Comparison of ENCODE assay signal across 1 cellular context in the genomic region with DNA sequence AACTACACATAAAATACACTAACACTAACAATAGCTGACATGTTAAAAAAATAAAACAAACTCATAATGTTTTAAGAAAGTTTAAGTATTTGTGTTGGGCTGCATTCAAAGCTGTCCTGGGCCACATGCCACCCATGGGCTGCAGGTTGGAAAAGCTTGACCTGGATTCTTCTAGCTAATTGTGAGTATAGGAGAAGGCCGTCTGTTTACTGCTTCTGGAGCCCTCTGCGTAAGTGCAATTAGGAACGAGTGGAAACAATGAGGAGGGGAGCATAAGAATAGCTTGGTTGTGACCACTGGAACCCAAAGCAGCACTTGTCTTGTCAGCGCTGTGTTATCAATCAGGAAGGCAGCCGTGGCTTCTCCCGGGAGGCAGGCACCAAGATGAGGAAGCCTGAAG.
TF ChIP-seq lines count a peak whose summit lies in the region.

No MANE protein-coding gene starts in this region.

TF ChIP-seq in WTC11, 78 proteins besides CTCF, POLR2A, EP300 and RAD21 (continued from another document):
- TF ChIP-seq, protein P1, sequence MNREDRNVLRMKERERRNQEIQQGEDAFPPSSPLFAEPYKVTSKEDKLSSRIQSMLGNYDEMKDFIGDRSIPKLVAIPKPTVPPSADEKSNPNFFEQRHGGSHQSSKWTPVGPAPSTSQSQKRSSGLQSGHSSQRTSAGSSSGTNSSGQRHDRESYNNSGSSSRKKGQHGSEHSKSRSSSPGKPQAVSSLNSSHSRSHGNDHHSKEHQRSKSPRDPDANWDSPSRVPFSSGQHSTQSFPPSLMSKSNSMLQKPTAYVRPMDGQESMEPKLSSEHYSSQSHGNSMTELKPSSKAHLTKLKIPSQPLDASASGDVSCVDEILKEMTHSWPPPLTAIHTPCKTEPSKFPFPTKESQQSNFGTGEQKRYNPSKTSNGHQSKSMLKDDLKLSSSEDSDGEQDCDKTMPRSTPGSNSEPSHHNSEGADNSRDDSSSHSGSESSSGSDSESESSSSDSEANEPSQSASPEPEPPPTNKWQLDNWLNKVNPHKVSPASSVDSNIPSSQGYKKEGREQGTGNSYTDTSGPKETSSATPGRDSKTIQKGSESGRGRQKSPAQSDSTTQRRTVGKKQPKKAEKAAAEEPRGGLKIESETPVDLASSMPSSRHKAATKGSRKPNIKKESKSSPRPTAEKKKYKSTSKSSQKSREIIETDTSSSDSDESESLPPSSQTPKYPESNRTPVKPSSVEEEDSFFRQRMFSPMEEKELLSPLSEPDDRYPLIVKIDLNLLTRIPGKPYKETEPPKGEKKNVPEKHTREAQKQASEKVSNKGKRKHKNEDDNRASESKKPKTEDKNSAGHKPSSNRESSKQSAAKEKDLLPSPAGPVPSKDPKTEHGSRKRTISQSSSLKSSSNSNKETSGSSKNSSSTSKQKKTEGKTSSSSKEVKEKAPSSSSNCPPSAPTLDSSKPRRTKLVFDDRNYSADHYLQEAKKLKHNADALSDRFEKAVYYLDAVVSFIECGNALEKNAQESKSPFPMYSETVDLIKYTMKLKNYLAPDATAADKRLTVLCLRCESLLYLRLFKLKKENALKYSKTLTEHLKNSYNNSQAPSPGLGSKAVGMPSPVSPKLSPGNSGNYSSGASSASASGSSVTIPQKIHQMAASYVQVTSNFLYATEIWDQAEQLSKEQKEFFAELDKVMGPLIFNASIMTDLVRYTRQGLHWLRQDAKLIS (CRISPR knock-in tag; IDR thresholded peaks at IDR 0.05; ENCODE audit: borderline replicate concordance), result no peak
- TF ChIP-seq, protein P2, sequence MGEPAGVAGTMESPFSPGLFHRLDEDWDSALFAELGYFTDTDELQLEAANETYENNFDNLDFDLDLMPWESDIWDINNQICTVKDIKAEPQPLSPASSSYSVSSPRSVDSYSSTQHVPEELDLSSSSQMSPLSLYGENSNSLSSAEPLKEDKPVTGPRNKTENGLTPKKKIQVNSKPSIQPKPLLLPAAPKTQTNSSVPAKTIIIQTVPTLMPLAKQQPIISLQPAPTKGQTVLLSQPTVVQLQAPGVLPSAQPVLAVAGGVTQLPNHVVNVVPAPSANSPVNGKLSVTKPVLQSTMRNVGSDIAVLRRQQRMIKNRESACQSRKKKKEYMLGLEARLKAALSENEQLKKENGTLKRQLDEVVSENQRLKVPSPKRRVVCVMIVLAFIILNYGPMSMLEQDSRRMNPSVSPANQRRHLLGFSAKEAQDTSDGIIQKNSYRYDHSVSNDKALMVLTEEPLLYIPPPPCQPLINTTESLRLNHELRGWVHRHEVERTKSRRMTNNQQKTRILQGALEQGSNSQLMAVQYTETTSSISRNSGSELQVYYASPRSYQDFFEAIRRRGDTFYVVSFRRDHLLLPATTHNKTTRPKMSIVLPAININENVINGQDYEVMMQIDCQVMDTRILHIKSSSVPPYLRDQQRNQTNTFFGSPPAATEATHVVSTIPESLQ (CRISPR knock-in tag; IDR thresholded peaks at IDR 0.05), result no peak
- TF ChIP-seq FOXJ3 (CRISPR knock-in tag; IDR thresholded peaks at IDR 0.05; ENCODE audit: borderline replicate concordance) (no peak), FOXK1 (CRISPR knock-in tag; IDR thresholded peaks at IDR 0.05) (no peak), GTF2I (CRISPR knock-in tag; conservative IDR thresholded peaks at IDR 0.05) (no peak), TP53 (CRISPR knock-in tag; IDR thresholded peaks at IDR 0.05) (no peak), MYBL2 (CRISPR knock-in tag; IDR thresholded peaks at IDR 0.05) (no peak), HMGA2 (CRISPR knock-in tag; IDR thresholded peaks at IDR 0.05) (no peak), GABPB1 (CRISPR knock-in tag; IDR thresholded peaks at IDR 0.05) (no peak), TCF7 (CRISPR knock-in tag; IDR thresholded peaks at IDR 0.05; ENCODE audit: low read depth) (no peak)
- TF ChIP-seq, protein P3, sequence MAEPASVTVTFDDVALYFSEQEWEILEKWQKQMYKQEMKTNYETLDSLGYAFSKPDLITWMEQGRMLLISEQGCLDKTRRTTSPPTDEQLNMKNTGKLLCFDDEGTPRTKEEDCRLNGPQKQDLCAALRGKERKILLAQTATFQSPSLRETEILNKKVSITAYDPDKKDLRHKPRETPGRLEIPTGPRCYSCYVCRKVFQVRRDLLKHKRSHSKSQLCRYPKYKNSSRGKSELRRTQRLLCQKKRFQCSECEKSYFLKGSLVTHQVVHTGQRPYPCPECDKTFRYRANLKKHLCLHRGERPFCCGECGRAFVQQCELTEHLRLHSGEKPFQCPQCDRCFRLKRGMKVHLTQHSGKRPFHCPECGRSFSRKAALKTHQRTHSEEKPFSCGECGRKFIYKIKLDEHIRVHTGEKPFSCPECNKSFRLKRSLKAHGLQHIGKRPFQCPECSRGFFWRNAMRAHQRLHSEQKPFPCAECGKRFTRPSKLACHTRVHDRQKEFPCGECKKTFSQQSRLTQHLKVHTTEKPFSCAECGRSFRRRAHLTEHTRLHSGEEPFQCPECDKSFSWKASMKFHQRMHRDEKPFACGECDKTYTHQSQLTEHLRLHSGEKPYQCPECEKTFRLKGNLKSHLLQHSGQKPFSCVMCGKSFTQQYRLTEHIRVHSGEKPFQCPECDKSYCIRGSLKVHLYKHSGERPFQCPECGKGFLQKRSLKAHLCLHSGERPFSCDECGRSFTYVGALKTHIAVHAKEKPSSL (CRISPR knock-in tag; conservative IDR thresholded peaks at IDR 0.05), result no peak
- TF ChIP-seq, protein P4, sequence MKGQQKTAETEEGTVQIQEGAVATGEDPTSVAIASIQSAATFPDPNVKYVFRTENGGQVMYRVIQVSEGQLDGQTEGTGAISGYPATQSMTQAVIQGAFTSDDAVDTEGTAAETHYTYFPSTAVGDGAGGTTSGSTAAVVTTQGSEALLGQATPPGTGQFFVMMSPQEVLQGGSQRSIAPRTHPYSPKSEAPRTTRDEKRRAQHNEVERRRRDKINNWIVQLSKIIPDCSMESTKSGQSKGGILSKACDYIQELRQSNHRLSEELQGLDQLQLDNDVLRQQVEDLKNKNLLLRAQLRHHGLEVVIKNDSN (CRISPR knock-in tag; IDR thresholded peaks at IDR 0.05), result no peak
- TF ChIP-seq, protein P5, sequence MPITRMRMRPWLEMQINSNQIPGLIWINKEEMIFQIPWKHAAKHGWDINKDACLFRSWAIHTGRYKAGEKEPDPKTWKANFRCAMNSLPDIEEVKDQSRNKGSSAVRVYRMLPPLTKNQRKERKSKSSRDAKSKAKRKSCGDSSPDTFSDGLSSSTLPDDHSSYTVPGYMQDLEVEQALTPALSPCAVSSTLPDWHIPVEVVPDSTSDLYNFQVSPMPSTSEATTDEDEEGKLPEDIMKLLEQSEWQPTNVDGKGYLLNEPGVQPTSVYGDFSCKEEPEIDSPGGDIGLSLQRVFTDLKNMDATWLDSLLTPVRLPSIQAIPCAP (CRISPR knock-in tag; IDR thresholded peaks at IDR 0.05), result no peak
